11 cellular contexts compared by ENCODE assay signal in genomic region chr22:38788846-38789245, GRCh38. TPM values are rescaled to one million over a fixed set of nuclear protein-coding genes. Genes with fewer than 3 reads are reported as not detected.
DNase-seq lines count a peak whose midpoint lies in the region; ATAC-seq, FAIRE-seq and TF ChIP-seq lines count a peak whose summit lies in the region.
"Had no signal": no experiment of that assay in that cellular context is flagged by ENCODE, and none has a peak within 500 bp of the region (broad histone marks: within the 10 kb centered on the region; RNA-seq: fewer than 3 reads in every experiment).

No MANE protein-coding gene starts in this region.

- TF ChIP-seq CTCF in BE2C (IDR thresholded peaks at IDR 0.05; ENCODE audit: low read depth, low read length) (no peak), right atrium auricular region (IDR thresholded peaks at IDR 0.05) (no peak), WERI-Rb-1 (IDR thresholded peaks at IDR 0.05; ENCODE audit: low read depth, low read length) (no peak)

- peaks cover 28% of the 10 kb centered on the region for H3K4me1 ChIP-seq in BE2C
- H3K4me1 ChIP-seq in right atrium auricular region: peaks cover 0 to 60% of the 10 kb centered on the region in 2 donors
- H3K4me1 ChIP-seq in skeletal muscle satellite cell (ENCODE audit: control insufficient read depth, insufficient read depth, low read length): peaks cover 23% of the 10 kb centered on the region

- H3K27ac ChIP-seq in SK-N-MC (peak overlapping the region; percentile 73), right atrium auricular region (peak overlapping the region; percentile 81 to 93), WERI-Rb-1 (no peak overlapping the region)
- H3K27ac ChIP-seq: epithelial cell of prostate had no signal

- no peak for FAIRE-seq in HTR-8/SVneo (lab: Jason Lieb, UNC)

- H3K27me3 ChIP-seq in BE2C (no peaks in the 10 kb centered on the region), right atrium auricular region (no peaks in the 10 kb centered on the region), skeletal muscle satellite cell (ENCODE audit: control insufficient read depth, insufficient read depth, low read length) (no peaks in the 10 kb centered on the region), WERI-Rb-1 (ENCODE audit: insufficient read depth, low read depth, severe bottlenecking) (no peaks in the 10 kb centered on the region)

- DNase-seq in BE2C: peak; percentile 75
- no peak for DNase-seq in SK-N-MC (ENCODE audit: low read depth, low spot score)
- DNase-seq in right atrium auricular region (ENCODE audit: low spot score): no peak
- DNase-seq in WERI-Rb-1: no peak
- no peak for DNase-seq in hippocampal formation (lab: John Stamatoyannopoulos, UW)
- DNase-seq in HTR-8/SVneo (ENCODE audit: insufficient read length, low spot score): no peak
- DNase-seq: activated naive CD4-positive, alpha-beta T cell treated with Interleukin-2 at 50 U/mL for 16 hours; NCI-H2081 treated with DMSO at 0.1 percent for 48 hours had no signal

- H3K9ac ChIP-seq in SK-N-MC (ENCODE audit: insufficient read length): no peak overlapping the region
- H3K9ac ChIP-seq in skeletal muscle satellite cell (ENCODE audit: low read depth, low read length): peak overlapping the region; percentile 15

- H3K36me3 ChIP-seq in BE2C (no peaks in the 10 kb centered on the region; the same call in 1 of the 2 replicates), SK-N-MC (ENCODE audit: insufficient read depth, low read length) (peaks cover 8% of the 10 kb centered on the region; the same call in 1 of the 2 replicates), right atrium auricular region (no peaks in the 10 kb centered on the region), skeletal muscle satellite cell (ENCODE audit: insufficient read depth, low read length) (peaks cover 6% of the 10 kb centered on the region), WERI-Rb-1 (no peaks in the 10 kb centered on the region)

- H3K4me2 ChIP-seq in skeletal muscle satellite cell (ENCODE audit: low read length): peak overlapping the region; percentile 39

- ATAC-seq in HG03196 (IDR thresholded peaks at IDR 0.05; ENCODE audit: unreplicated experiment): no peak

- no peak overlapping the region for H3K4me3 ChIP-seq in BE2C (ENCODE audit: low read depth, low read length)
- H3K4me3 ChIP-seq in SK-N-MC: no peak overlapping the region
- H3K4me3 ChIP-seq in right atrium auricular region: no peak overlapping the region
- no peak overlapping the region for H3K4me3 ChIP-seq in skeletal muscle satellite cell (ENCODE audit: low read length)
- no peak overlapping the region for H3K4me3 ChIP-seq in WERI-Rb-1 (ENCODE audit: low read depth, low read length)

- H3K9me3 ChIP-seq in BE2C (no peaks in the 10 kb centered on the region), SK-N-MC (ENCODE audit: low read depth, low read length) (no peaks in the 10 kb centered on the region), right atrium auricular region (no peaks in the 10 kb centered on the region), skeletal muscle satellite cell (replicated peaks; ENCODE audit: low read length) (no peaks in the 10 kb centered on the region), WERI-Rb-1 (ENCODE audit: severe bottlenecking) (no peaks in the 10 kb centered on the region)

RNA-seq across cellular contexts. Expression of gene DNAL4, which starts 5.1 kb away (rescaled TPM):
- 41.1 TPM for polyA plus RNA-seq in BE2C (2012; ENCODE audit: insufficient read depth, insufficient read length, low read depth)
- 10 to 100 TPM; 12.3 TPM for total RNA-seq in right atrium auricular region
- total RNA-seq in skeletal muscle satellite cell (2012; rRNA removed): 8.9 and 13.5 TPM in 2 replicates

RNA-seq across cellular contexts. Expression of gene SUN2, which starts 33.0 kb away (rescaled TPM):
- 68.5 TPM for polyA plus RNA-seq in BE2C (2012; ENCODE audit: insufficient read depth, insufficient read length, low read depth)
- 100 to 1,000 TPM; 155 to 252 TPM for total RNA-seq in right atrium auricular region
- total RNA-seq in skeletal muscle satellite cell (2012; rRNA removed): 37.8 and 43.9 TPM in 2 replicates

RNA-seq across cellular contexts. Expression of gene NPTXR, which starts 55.0 kb away (rescaled TPM):
- polyA plus RNA-seq in BE2C (2012; ENCODE audit: insufficient read depth, insufficient read length, low read depth): 3.0 TPM
- total RNA-seq in right atrium auricular region: 10 to 100 TPM; 18.0 to 24.6 TPM
- total RNA-seq in skeletal muscle satellite cell (2012; rRNA removed): under 0.01 and 0.22 TPM in 2 replicates
